ENCODE assay signal across 1 cellular context in genomic region chr11:727859-728748, GRCh38.
A peak's percentile ranks its signal among the peaks of the same experiment; 100 is the strongest.
TF ChIP-seq lines count a peak whose summit lies in the region.

No MANE protein-coding gene starts in this region.

TF ChIP-seq in K562, 482 proteins besides CTCF, POLR2A, EP300 and RAD21 (continued from another document and continues in another):
- 0 out of 4 replicates have a peak, but pooled peaks of 1 of the 2 experiments have one; percentile 71 for TF ChIP-seq MLLT1 (IDR thresholded peaks at IDR 0.05)
- TF ChIP-seq CBX1 (IDR thresholded peaks at IDR 0.05; ENCODE audit: low read depth) = 0 out of 2 replicates have a peak, but pooled peaks have one; percentile 20
- no peak for TF ChIP-seq PRMT5 (CRISPR knock-in tag; IDR thresholded peaks at IDR 0.05)
- peak; percentile 15; the same call in 1 of the 2 replicates for TF ChIP-seq STAT5A (IDR thresholded peaks at IDR 0.05; ENCODE audit: borderline replicate concordance, low read length)
- TF ChIP-seq ZNF407 (IDR thresholded peaks at IDR 0.05; ENCODE audit: low read depth) = no peak
- no peak for TF ChIP-seq NCOA2 (IDR thresholded peaks at IDR 0.05; ENCODE audit: partially characterized antibody in 2 of 2)
- TF ChIP-seq TAL1 (IDR thresholded peaks at IDR 0.05) = no peak
- no peak for TF ChIP-seq ZNF644 (tag; IDR thresholded peaks at IDR 0.05; ENCODE audit: low read depth)
- no peak for TF ChIP-seq SP2 (IDR thresholded peaks at IDR 0.05; ENCODE audit: extremely low read depth, low read depth, low read length, poor library complexity, severe bottlenecking)
- TF ChIP-seq DPF2 (IDR thresholded peaks at IDR 0.05) = peak; percentile 66
- TF ChIP-seq CBFA2T3 (IDR thresholded peaks at IDR 0.05) = peak; percentile 55
- TF ChIP-seq FOXP4 (CRISPR knock-in tag; IDR thresholded peaks at IDR 0.05; ENCODE audit: borderline replicate concordance) = no peak
- peak; percentile 94 for TF ChIP-seq MAZ (CRISPR knock-in tag; conservative IDR thresholded peaks at IDR 0.05 in 1 of 2, IDR thresholded peaks at IDR 0.05 in 1 of 2)
- no peak for TF ChIP-seq HNRNPUL1 (IDR thresholded peaks at IDR 0.05; ENCODE audit: low read length)
- TF ChIP-seq ZFX (CRISPR knock-in tag; IDR thresholded peaks at IDR 0.05) = peak; percentile 81
- peak; percentile 57; the same call in 1 of the 2 replicates for TF ChIP-seq MITF (IDR thresholded peaks at IDR 0.05)
- peak; percentile 46 for TF ChIP-seq CBFA2T2 (conservative IDR thresholded peaks at IDR 0.05)
- TF ChIP-seq ASH1L (IDR thresholded peaks at IDR 0.05; ENCODE audit: borderline replicate concordance, low read depth, partially characterized antibody) = no peak
- no peak for TF ChIP-seq GTF2F1 (IDR thresholded peaks at IDR 0.05; ENCODE audit: low read depth, low read length)
- TF ChIP-seq SNIP1 (IDR thresholded peaks at IDR 0.05; ENCODE audit: low read depth) = no peak
- TF ChIP-seq ATF3 (IDR thresholded peaks at IDR 0.05) = peak; percentile 70
- peak; percentile 51; the same call in 1 of the 2 replicates for TF ChIP-seq ATF3 (CRISPR knock-in tag; conservative IDR thresholded peaks at IDR 0.05)
- TF ChIP-seq CCAR2 (IDR thresholded peaks at IDR 0.05; ENCODE audit: low read depth, low read length) = no peak
- TF ChIP-seq ZBTB26 (CRISPR knock-in tag; IDR thresholded peaks at IDR 0.05) = no peak
- no peak; a peak in 1 of 4 replicates for TF ChIP-seq KDM4B (IDR thresholded peaks at IDR 0.05; ENCODE audit: borderline replicate concordance in 2 of 2, low read depth in 1 of 2)
- TF ChIP-seq ZNF41 (CRISPR knock-in tag; conservative IDR thresholded peaks at IDR 0.05) = no peak
- 0 out of 2 replicates have a peak, but pooled peaks have one; percentile 29 for TF ChIP-seq ZC3H11A (IDR thresholded peaks at IDR 0.05; ENCODE audit: low read depth, low read length)
- no peak for TF ChIP-seq ELF1 (tag; IDR thresholded peaks at IDR 0.05)
- peak; percentile 97 for TF ChIP-seq CTBP1 (IDR thresholded peaks at IDR 0.05; ENCODE audit: borderline replicate concordance)
- TF ChIP-seq ZNF609 (CRISPR knock-in tag; IDR thresholded peaks at IDR 0.05; ENCODE audit: borderline replicate concordance) = no peak
- no peak for TF ChIP-seq SRSF3 (IDR thresholded peaks at IDR 0.05; ENCODE audit: insufficient read depth, low read length)
- no peak for TF ChIP-seq KAT7 (CRISPR knock-in tag; IDR thresholded peaks at IDR 0.05; ENCODE audit: borderline replicate concordance)
- no peak for TF ChIP-seq NR2C1 (IDR thresholded peaks at IDR 0.05)
- TF ChIP-seq NR2C1 (tag; IDR thresholded peaks at IDR 0.05) = peak; percentile 8; the same call in 1 of the 2 replicates
- no peak for TF ChIP-seq ZNF830 (CRISPR knock-in tag; IDR thresholded peaks at IDR 0.05)
- TF ChIP-seq CREM (IDR thresholded peaks at IDR 0.05; ENCODE audit: low read depth) = peak; percentile 67
- TF ChIP-seq TCF15 (CRISPR knock-in tag; IDR thresholded peaks at IDR 0.05) = no peak
- peak; percentile 20; the same call in 1 of the 2 replicates for TF ChIP-seq POLR2AphosphoS5 (IDR thresholded peaks at IDR 0.05; ENCODE audit: control insufficient read depth, insufficient read depth, low read depth, low read length)
- TF ChIP-seq YY1 (IDR thresholded peaks at IDR 0.05; ENCODE audit: borderline replicate concordance in 1 of 3, control insufficient read depth in 1 of 3, extremely low read depth in 1 of 3, insufficient read depth in 3 of 3, insufficient read length in 1 of 3, insufficient replicate concordance in 2 of 3, low read depth in 1 of 3, low read length in 2 of 3) = peak in 2 of 3 experiments; percentile 50 to 61
- no peak for TF ChIP-seq HOXB6 (CRISPR knock-in tag; IDR thresholded peaks at IDR 0.05; ENCODE audit: borderline replicate concordance)
- TF ChIP-seq POLR2G (IDR thresholded peaks at IDR 0.05; ENCODE audit: low read depth, low read length) = peak; percentile 44
- TF ChIP-seq KDM2B (CRISPR knock-in tag; IDR thresholded peaks at IDR 0.05) = no peak
- TF ChIP-seq MEF2D (tag; conservative IDR thresholded peaks at IDR 0.05; ENCODE audit: low read depth) = no peak
